9 cellular contexts compared by ENCODE assay signal in genomic region chrX:107448625-107449468, GRCh38. TPM values are rescaled to one million over a fixed set of nuclear protein-coding genes. Genes with fewer than 3 reads are reported as not detected.
DNase-seq lines count a peak whose midpoint lies in the region; ATAC-seq, FAIRE-seq and TF ChIP-seq lines count a peak whose summit lies in the region.
"Had no signal": no experiment of that assay in that cellular context is flagged by ENCODE, and none has a peak within 500 bp of the region (broad histone marks: within the 10 kb centered on the region; RNA-seq: fewer than 3 reads in every experiment).

No MANE protein-coding gene starts in this region.

- 41% methylated on average over 17 of the region's 30 CpGs for WGBS in mammary epithelial cell (ENCODE audit: low coverage, missing lambda C conversion rate)

- H3K27me3 ChIP-seq in MM.1S (replicated peaks; ENCODE audit: insufficient read depth, low read length) (no peaks in the 10 kb centered on the region), mammary epithelial cell (ENCODE audit: insufficient read depth, low read length) (peaks cover 28% of the 10 kb centered on the region)

- in situ Hi-C loops in mammary epithelial cell (cut with MboI; ENCODE audit: low sequenced_read_pairs in 2 of 2), result no loop called here

- no peaks in the 10 kb centered on the region for H3K9me2 ChIP-seq in MM.1S (replicated peaks; ENCODE audit: insufficient read depth, low read length)

- ATAC-seq in HG02870 (IDR thresholded peaks at IDR 0.05; ENCODE audit: unreplicated experiment), result no peak
- ATAC-seq in HG02970 (IDR thresholded peaks at IDR 0.05; ENCODE audit: low FRiP score, unreplicated experiment), result no peak
- no peak for ATAC-seq in HG02610 (IDR thresholded peaks at IDR 0.05; ENCODE audit: unreplicated experiment)

- H3K4me2 ChIP-seq in MM.1S (ENCODE audit: low read depth, low read length) (peak overlapping the region; percentile 60), mammary epithelial cell (ENCODE audit: insufficient read depth, low read depth, low read length) (peak overlapping the region; percentile 56)

- H3K4me1 ChIP-seq in ES-I3 (ENCODE audit: insufficient read depth, low read length) (peaks cover 20% of the 10 kb centered on the region), MM.1S (ENCODE audit: low read length) (no peaks in the 10 kb centered on the region), mammary epithelial cell (ENCODE audit: insufficient read depth, low read length) (peaks cover 7% of the 10 kb centered on the region)

- H3K27ac ChIP-seq in MM.1S (ENCODE audit: low read length) (no peak overlapping the region), mammary epithelial cell (ENCODE audit: insufficient read depth, low read depth, low read length) (no peak overlapping the region)
- H3K27ac ChIP-seq: neutrophil had no signal

- DNase-seq in MM.1S (peak; percentile 29), mammary epithelial cell (no peak), myocyte (ENCODE audit: low read depth) (peak; percentile 2), HTR-8/SVneo (ENCODE audit: insufficient read length, low spot score) (no peak)

- H3K36me3 ChIP-seq in ES-I3 (ENCODE audit: insufficient read depth, low read length) (no peaks in the 10 kb centered on the region), MM.1S (replicated peaks; ENCODE audit: insufficient read depth, low read length) (no peaks in the 10 kb centered on the region), mammary epithelial cell (ENCODE audit: insufficient read depth, low read length) (no peaks in the 10 kb centered on the region)
- H3K36me3 ChIP-seq: neutrophil had no signal

- H2AFZ ChIP-seq in MM.1S (ENCODE audit: low read length) (peak overlapping the region; percentile 43; the same call in 1 of the 2 replicates), mammary epithelial cell (ENCODE audit: low read depth, low read length) (peak overlapping the region; percentile 19)

- no peaks in the 10 kb centered on the region for H3F3A ChIP-seq in MM.1S (ENCODE audit: insufficient read depth, low read length)

- TF ChIP-seq CTCF in MM.1S (IDR thresholded peaks at IDR 0.05; ENCODE audit: low read length) (peak; percentile 19), mammary epithelial cell (conservative IDR thresholded peaks at IDR 0.05 in 1 of 2, IDR thresholded peaks at IDR 0.05 in 1 of 2; ENCODE audit: extremely low read depth in 1 of 2, insufficient read depth in 1 of 2, low read depth in 1 of 2, low read length in 2 of 2) (peak in 1 of 2 donors; percentile 1)

- intact Hi-C loops in mammary epithelial cell (cut with micrococcal nuclease), result no loop called here

- H3K9ac ChIP-seq in ES-I3 (ENCODE audit: low read depth, low read length) (peak overlapping the region; percentile 69; the same call in 1 of the 2 replicates), MM.1S (ENCODE audit: low read length) (no peak overlapping the region), mammary epithelial cell (ENCODE audit: insufficient read depth, low read length) (no peak overlapping the region)

- CTCF ChIA-PET in mammary epithelial cell (lab: Charles Lee; ENCODE audit: low non-redundant PET), result no interaction called here

- dilution Hi-C loops in mammary epithelial cell (cut with HindIII; ENCODE audit: low sequenced_read_pairs), result no loop called here

- H3K79me2 ChIP-seq in MM.1S (ENCODE audit: low read length), result no peaks in the 10 kb centered on the region
- no peaks in the 10 kb centered on the region for H3K79me2 ChIP-seq in mammary epithelial cell (ENCODE audit: insufficient read depth, low read length)

- no peak for FAIRE-seq in HTR-8/SVneo (lab: Jason Lieb, UNC)

- H3K9me3 ChIP-seq in ES-I3 (ENCODE audit: control insufficient read depth, insufficient read depth, low read length), result no peaks in the 10 kb centered on the region
- H3K9me3 ChIP-seq in MM.1S (replicated peaks; ENCODE audit: insufficient read depth, low read length), result no peaks in the 10 kb centered on the region
- H3K9me3 ChIP-seq in mammary epithelial cell (replicated peaks; ENCODE audit: insufficient read depth, low read length), result no peaks in the 10 kb centered on the region
- H3K9me3 ChIP-seq: neutrophil had no signal

- BruUV-seq in mammary epithelial cell (replicated peaks; lab: Mats Ljungman, UMichigan), result no TSS peak

- H3K4me3 ChIP-seq in MM.1S (ENCODE audit: low read length) (peak overlapping the region; percentile 59), mammary epithelial cell (replicated peaks in 1 of 3; ENCODE audit: insufficient read depth in 1 of 3, low read depth in 2 of 3, low read length in 3 of 3) (peak overlapping the region in 1 of 3 experiments; percentile 20)

- no peaks in the 10 kb centered on the region for H4K20me1 ChIP-seq in MM.1S (ENCODE audit: insufficient read depth, low read length)
- no peaks in the 10 kb centered on the region for H4K20me1 ChIP-seq in mammary epithelial cell (ENCODE audit: insufficient read depth, low read length)

RNA-seq across cellular contexts. Expression of gene FRMPD3, which starts 0.6 kb away (rescaled TPM):
- under 1 TPM in 1 of 2 donors, not detected in 1; under 0.01 TPM for total RNA-seq in mammary epithelial cell
- 0.01 TPM for polyA plus RNA-seq in mammary epithelial cell
- not detected for polyA minus RNA-seq in mammary epithelial cell
- 0.05 TPM in 1 of 2 replicates, not detected in the other for total RNA-seq in myocyte
- polyA plus RNA-seq in myocyte (2012), result 0.08 TPM

Comparison
In these comparisons a context has a peak if more than half of its experiments do, and no peak if none do; other contexts are left out.
1. DNase-seq: peak in MM.1S (single experiment) and myocyte (single experiment); none in mammary epithelial cell (single experiment) and HTR-8/SVneo (single experiment).